ENCODE assay signal across 10 cellular contexts in genomic region chr4:155974476-155974749, GRCh38. TPM values are rescaled to one million over a fixed set of nuclear protein-coding genes. Genes with fewer than 3 reads are reported as not detected.
DNase-seq lines count a peak whose midpoint lies in the region; ATAC-seq and TF ChIP-seq lines count a peak whose summit lies in the region.
"Had no signal": no experiment of that assay in that cellular context is flagged by ENCODE, and none has a peak within 500 bp of the region (broad histone marks: within the 10 kb centered on the region; RNA-seq: fewer than 3 reads in every experiment).

No MANE protein-coding gene starts in this region.

- no peaks in the 10 kb centered on the region for H3K36me3 Mint-ChIP-seq in activated naive CD4-positive, alpha-beta T cell treated with anti-CD3 and anti-CD28 coated beads for 36 hours (ENCODE audit: low read depth)
- H3K36me3 Mint-ChIP-seq in stimulated activated naive B cell treated with anti-CD40 and anti-IgM and Interleukin-4, amounts not matched to agents 10 μg/mL and 1 μg/mL and 100 μg/mL, for 72 hours = no peaks in the 10 kb centered on the region
- H3K36me3 Mint-ChIP-seq in type B pancreatic cell = no peaks in the 10 kb centered on the region

- no peak for TF ChIP-seq CTCF in type B pancreatic cell (conservative IDR thresholded peaks at IDR 0.05)

- H3K27me3 Mint-ChIP-seq in activated naive CD4-positive, alpha-beta T cell treated with anti-CD3 and anti-CD28 coated beads for 36 hours (ENCODE audit: low read depth) = peaks cover 9% of the 10 kb centered on the region
- peaks cover 9 to 12% of the 10 kb centered on the region in 2 donors for H3K27me3 Mint-ChIP-seq in stimulated activated naive B cell treated with anti-CD40 and anti-IgM and Interleukin-4, amounts not matched to agents 10 μg/mL and 1 μg/mL and 100 μg/mL, for 72 hours
- H3K27me3 Mint-ChIP-seq in type B pancreatic cell = no peaks in the 10 kb centered on the region

- H3K4me1 Mint-ChIP-seq in activated naive CD4-positive, alpha-beta T cell treated with anti-CD3 and anti-CD28 coated beads for 36 hours (ENCODE audit: low read depth) = no peaks in the 10 kb centered on the region
- H3K4me1 Mint-ChIP-seq in stimulated activated naive B cell treated with anti-CD40 and anti-IgM and Interleukin-4, amounts not matched to agents 10 μg/mL and 1 μg/mL and 100 μg/mL, for 72 hours = no peaks in the 10 kb centered on the region
- no peaks in the 10 kb centered on the region for H3K4me1 Mint-ChIP-seq in type B pancreatic cell (ENCODE audit: unreplicated experiment)

- no peak overlapping the region for H3K4me3 Mint-ChIP-seq in activated naive CD4-positive, alpha-beta T cell treated with anti-CD3 and anti-CD28 coated beads for 36 hours
- no peak overlapping the region for H3K4me3 Mint-ChIP-seq in stimulated activated naive B cell treated with anti-CD40 and anti-IgM and Interleukin-4, amounts not matched to agents 10 μg/mL and 1 μg/mL and 100 μg/mL, for 72 hours
- H3K4me3 Mint-ChIP-seq in type B pancreatic cell = no peak overlapping the region
- H3K4me3 Mint-ChIP-seq: activated CD8-positive, alpha-beta T cell treated with anti-CD3 and anti-CD28 coated beads for 36 hours had no signal

- intact Hi-C loops in activated naive CD4-positive, alpha-beta T cell treated with anti-CD3 and anti-CD28 coated beads for 36 hours (cut with micrococcal nuclease) = no loop called here

- CTCF ChIA-PET in activated naive CD4-positive, alpha-beta T cell treated with anti-CD3 and anti-CD28 coated beads for 36 hours (lab: Charles Lee) = no interaction called here

- peaks cover 6% of the 10 kb centered on the region for H3K9me3 Mint-ChIP-seq in activated naive CD4-positive, alpha-beta T cell treated with anti-CD3 and anti-CD28 coated beads for 36 hours
- peaks cover 4 to 8% of the 10 kb centered on the region in 2 donors for H3K9me3 Mint-ChIP-seq in stimulated activated naive B cell treated with anti-CD40 and anti-IgM and Interleukin-4, amounts not matched to agents 10 μg/mL and 1 μg/mL and 100 μg/mL, for 72 hours
- peaks cover 6% of the 10 kb centered on the region for H3K9me3 Mint-ChIP-seq in type B pancreatic cell
- H3K9me3 Mint-ChIP-seq: activated CD8-positive, alpha-beta T cell treated with anti-CD3 and anti-CD28 coated beads for 36 hours had no signal

- DNase-seq in activated naive CD4-positive, alpha-beta T cell treated with anti-CD3 and anti-CD28 coated beads for 36 hours = peak; percentile 10
- no peak for DNase-seq in activated naive CD4-positive, alpha-beta T cell treated with Interleukin-2 at 50 U/mL for 16 hours
- no peak for DNase-seq in stimulated activated naive B cell treated with anti-CD40 and anti-IgM and Interleukin-4, amounts not matched to agents 10 μg/mL and 1 μg/mL and 100 μg/mL, for 72 hours
- no peak for DNase-seq in NCI-H2196 (lab: John Stamatoyannopoulos, UW; ENCODE audit: unreplicated experiment)
- no peak for DNase-seq in type B pancreatic cell (ENCODE audit: extremely low spot score, unreplicated experiment)
- no peak for DNase-seq in NCI-H146 treated with DMSO at 0.1 percent for 48 hours (lab: John Stamatoyannopoulos, UW; ENCODE audit: unreplicated experiment)
- DNase-seq: activated CD8-positive, alpha-beta T cell treated with anti-CD3 and anti-CD28 coated beads for 36 hours had no signal

- no peak overlapping the region for H3K27ac Mint-ChIP-seq in activated naive CD4-positive, alpha-beta T cell treated with anti-CD3 and anti-CD28 coated beads for 36 hours
- H3K27ac Mint-ChIP-seq in stimulated activated naive B cell treated with anti-CD40 and anti-IgM and Interleukin-4, amounts not matched to agents 10 μg/mL and 1 μg/mL and 100 μg/mL, for 72 hours = no peak overlapping the region
- no peak overlapping the region for H3K27ac Mint-ChIP-seq in type B pancreatic cell
- H3K27ac Mint-ChIP-seq: activated CD8-positive, alpha-beta T cell treated with anti-CD3 and anti-CD28 coated beads for 36 hours had no signal

- ATAC-seq in HG02759 (IDR thresholded peaks at IDR 0.05; ENCODE audit: unreplicated experiment) (peak; percentile 98), HG03520 (IDR thresholded peaks at IDR 0.05; ENCODE audit: unreplicated experiment) (peak; percentile 96)
- ATAC-seq in stimulated activated naive B cell treated with anti-CD40 and anti-IgM and Interleukin-4, amounts not matched to agents 10 μg/mL and 1 μg/mL and 100 μg/mL, for 72 hours (replicated peaks) = peak; percentile 73 to 80
- ATAC-seq: activated CD8-positive, alpha-beta T cell treated with anti-CD3 and anti-CD28 coated beads for 36 hours; sciatic nerve had no signal

RNA-seq across cellular contexts. Expression of gene CTSO, which starts 20.7 kb away (rescaled TPM):
- 1 to 10 TPM; 2.1 to 2.6 TPM for total RNA-seq in activated naive CD4-positive, alpha-beta T cell treated with anti-CD3 and anti-CD28 coated beads for 36 hours
- 4.3 and 12.3 TPM in 2 replicates for total RNA-seq in type B pancreatic cell (ENCODE audit: low replicate concordance)
